In the genomic region with DNA sequence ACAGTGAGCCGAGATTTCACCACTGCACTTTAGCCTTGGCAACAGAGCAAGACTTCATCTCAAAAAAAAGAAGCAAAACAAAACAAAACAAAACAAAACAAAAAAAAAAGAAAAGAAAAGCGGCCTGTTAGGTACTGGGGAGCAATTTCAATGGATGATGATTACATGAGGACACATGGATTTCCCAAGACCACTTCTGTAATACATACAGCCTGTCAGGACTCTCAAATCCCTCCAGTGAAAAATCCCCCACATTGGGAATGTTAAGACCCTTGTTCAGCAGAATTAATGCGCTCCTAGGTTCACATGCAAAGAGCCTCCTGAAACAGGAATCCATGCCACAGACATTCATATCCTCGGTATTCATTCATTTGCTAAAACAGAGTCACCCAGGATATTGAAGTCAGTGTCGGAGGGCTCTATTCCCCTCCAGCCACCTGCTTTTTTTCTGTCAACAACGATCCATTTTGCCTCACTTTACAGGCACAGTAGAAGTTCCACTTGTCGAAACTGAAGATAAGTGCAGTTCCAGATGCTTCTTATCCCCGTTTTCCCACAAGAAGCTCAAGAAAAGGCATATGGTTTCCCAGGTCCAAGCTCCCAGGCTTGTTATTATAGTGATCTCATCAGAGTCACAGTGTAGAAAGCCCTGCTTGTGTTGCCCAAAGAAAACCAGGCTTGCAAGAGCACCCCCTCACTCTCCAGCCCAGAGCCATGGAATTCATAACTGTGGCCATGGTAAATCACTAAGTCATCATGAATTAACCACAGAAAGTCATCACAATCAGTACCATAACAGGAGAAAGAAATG, we compare ENCODE assay signal across 11 cellular contexts. TPM values are rescaled to one million over a fixed set of nuclear protein-coding genes. Genes with fewer than 3 reads are reported as not detected.
A peak's percentile ranks its signal among the peaks of the same experiment; 100 is the strongest.
DNase-seq lines count a peak whose midpoint lies in the region; TF ChIP-seq lines count a peak whose summit lies in the region.
"Had no signal": no experiment of that assay in that cellular context is flagged by ENCODE, and none has a peak within 500 bp of the region (broad histone marks: within the 10 kb centered on the region; RNA-seq: fewer than 3 reads in every experiment).

No MANE protein-coding gene starts in this region.

- H3K4me3 Mint-ChIP-seq in H9 = no peak overlapping the region
- H3K4me3 Mint-ChIP-seq: activated naive CD8-positive, alpha-beta T cell treated with anti-CD3 and anti-CD28 coated beads for 36 hours; T-helper 1 cell treated with Interleukin-12 subunit alpha and Interleukin-12 subunit beta and Interleukin-4 antibody, amounts not matched to agents 30 μg/mL and 1 μg/mL, for 36 hours had no signal

- no peak overlapping the region for H3K9ac ChIP-seq in H9 (ENCODE audit: extremely low read depth, insufficient read length, low read length)

- H4K91ac ChIP-seq in H9 (ENCODE audit: insufficient read length, low read depth, low read length) = no peak overlapping the region

- peak; percentile 95 for DNase-seq in brain pericyte (ENCODE audit: low read depth, low spot score)
- peak; percentile 62 for DNase-seq in islet precursor cell
- DNase-seq in stromal cell of bone marrow (ENCODE audit: low read depth) = peak; percentile 98
- no peak for DNase-seq in H9
- DNase-seq in middle frontal gyrus (ENCODE audit: extremely low spot score, low spot score) = no peak
- no peak for DNase-seq in PC-9
- DNase-seq in activated CD8-positive, alpha-beta memory T cell treated with anti-CD3 and anti-CD28 coated beads, Interleukin-2, amount 50 U/mL, for 48 hours = no peak
- DNase-seq: activated naive CD8-positive, alpha-beta T cell treated with anti-CD3 and anti-CD28 coated beads for 36 hours; NCI-H2171 treated with DMSO at 0.1 percent for 48 hours had no signal

- H3K9me2 ChIP-seq in PC-9 (ENCODE audit: insufficient read depth) = no peaks in the 10 kb centered on the region

- no peak overlapping the region for H2BK5ac ChIP-seq in H9 (ENCODE audit: insufficient read length, low read length)

- intact Hi-C loops in PC-9 (cut with micrococcal nuclease; ENCODE audit: unreplicated experiment) = loop anchor here (5.0 kb wide), 1 partner anchor 38 kb away; no protein-coding TSS in a partner anchor

- H3T11ph ChIP-seq in H9 (ENCODE audit: low read length) = no peak overlapping the region

- no peak overlapping the region for H2AK5ac ChIP-seq in H9 (ENCODE audit: insufficient read length, low read length)

- no peak overlapping the region for H4K5ac ChIP-seq in H9 (ENCODE audit: insufficient read length, low read depth, low read length)

- no peak overlapping the region for H3K4me3 ChIP-seq in HEK293 (ENCODE audit: low read depth, low read length)
- no peak overlapping the region for H3K4me3 ChIP-seq in PC-9

- H2BK12ac ChIP-seq in H9 (ENCODE audit: insufficient read length, low read depth, low read length) = no peak overlapping the region

- peaks cover 0 to 3% of the 10 kb centered on the region in 2 experiments; a peak in 1 of 5 replicates for H3K9me3 Mint-ChIP-seq in H9
- H3K9me3 Mint-ChIP-seq: activated naive CD8-positive, alpha-beta T cell treated with anti-CD3 and anti-CD28 coated beads for 36 hours; T-helper 1 cell treated with Interleukin-12 subunit alpha and Interleukin-12 subunit beta and Interleukin-4 antibody, amounts not matched to agents 30 μg/mL and 1 μg/mL, for 36 hours had no signal

- no peaks in the 10 kb centered on the region for H3K27me3 Mint-ChIP-seq in H9 (ENCODE audit: low read depth)
- H3K27me3 Mint-ChIP-seq: activated naive CD8-positive, alpha-beta T cell treated with anti-CD3 and anti-CD28 coated beads for 36 hours had no signal

- H3K27me3 ChIP-seq in H9 (ENCODE audit: insufficient read depth, low read length) (no peaks in the 10 kb centered on the region), PC-9 (ENCODE audit: insufficient read depth, low read depth) (no peaks in the 10 kb centered on the region)

- H3K9me3 ChIP-seq in HEK293 (ENCODE audit: control insufficient read depth, insufficient read depth, low read depth, low read length) (no peaks in the 10 kb centered on the region), H9 (ENCODE audit: control insufficient read depth, low read depth, low read length) (no peaks in the 10 kb centered on the region), PC-9 (ENCODE audit: insufficient read depth, low read depth) (no peaks in the 10 kb centered on the region)

- H2BK15ac ChIP-seq in H9 (ENCODE audit: low read depth, low read length) = no peak overlapping the region

- TF ChIP-seq CTCF in HEK293 (tag by site-specific recombination; IDR thresholded peaks at IDR 0.05) = no peak
- no peak for TF ChIP-seq CTCF in H9 (conservative IDR thresholded peaks at IDR 0.05)
- no peak for TF ChIP-seq CTCF in PC-9 (conservative IDR thresholded peaks at IDR 0.05)

- no peak overlapping the region for H3K14ac ChIP-seq in H9 (ENCODE audit: insufficient read depth, low read length)

- no peak overlapping the region for H3K4ac ChIP-seq in H9 (ENCODE audit: low read depth, low read length)

- POLR2A ChIA-PET in HEK293 (lab: Yijun Ruan, JAX) = interaction anchor here (0.8 kb wide), 1 partner anchor 35 kb away, joined by 3 read pairs; no protein-coding TSS in a partner anchor
- POLR2A ChIA-PET in PC-9 (lab: Charles Lee; ENCODE audit: unreplicated experiment) = no interaction called here

- H3K23ac ChIP-seq in H9 (ENCODE audit: insufficient read length, low read depth, low read length) = no peak overlapping the region

- H3K56ac ChIP-seq in H9 (ENCODE audit: insufficient read length, low read depth, low read length) = no peak overlapping the region

- no peak overlapping the region for H2BK20ac ChIP-seq in H9 (ENCODE audit: low read depth, low read length, poor library complexity, severe bottlenecking)

- no peaks in the 10 kb centered on the region for H3K23me2 ChIP-seq in H9 (ENCODE audit: insufficient read length, low read depth, low read length, poor library complexity, severe bottlenecking)

- H3K36me3 ChIP-seq in HEK293 (ENCODE audit: control insufficient read depth in 2 of 2, insufficient read depth in 1 of 2, low read length in 2 of 2) (no peaks in the 10 kb centered on the region), PC-9 (ENCODE audit: low read depth) (no peaks in the 10 kb centered on the region)

- H4K8ac ChIP-seq in H9 (replicated peaks; ENCODE audit: insufficient read length, low read depth, low read length) = no peak overlapping the region

- no peak overlapping the region for H3K27ac ChIP-seq in HEK293 (ENCODE audit: extremely low read depth, low read depth, low read length)
- no peak overlapping the region for H3K27ac ChIP-seq in H9 (ENCODE audit: insufficient read length, low read depth, low read length)
- no peak overlapping the region for H3K27ac ChIP-seq in PC-9

- peaks cover 17 to 19% of the 10 kb centered on the region in 2 experiments for H3K4me1 Mint-ChIP-seq in H9

- no peaks in the 10 kb centered on the region for H4K20me1 ChIP-seq in H9 (ENCODE audit: control insufficient read depth, insufficient read depth, insufficient read length)
- no peaks in the 10 kb centered on the region for H4K20me1 ChIP-seq in PC-9 (ENCODE audit: insufficient read depth)

- H3K18ac ChIP-seq in H9 (ENCODE audit: insufficient read length, low read depth, low read length) = no peak overlapping the region

- CTCF ChIA-PET in HEK293 (lab: Yijun Ruan, JAX) (interaction anchor here (0.6 to 1.0 kb wide), 3 partner anchors 25 to 201 kb away, joined by 3 to 5 read pairs (median 3); no protein-coding TSS in a partner anchor), PC-9 (lab: Charles Lee) (no interaction called here)

- H2AFZ ChIP-seq in H9 (ENCODE audit: low read length) (no peak overlapping the region), PC-9 (no peak overlapping the region)

- H3K79me1 ChIP-seq in H9 (ENCODE audit: insufficient read depth, low read depth, low read length, poor library complexity, severe bottlenecking) = no peaks in the 10 kb centered on the region

- H3K79me2 ChIP-seq in H9 (ENCODE audit: insufficient read depth, low read length) = no peaks in the 10 kb centered on the region
- no peaks in the 10 kb centered on the region for H3K79me2 ChIP-seq in PC-9 (ENCODE audit: low read depth)

- H2BK120ac ChIP-seq in H9 (ENCODE audit: low read depth, low read length, poor library complexity, severe bottlenecking) = no peak overlapping the region

- no peaks in the 10 kb centered on the region for H3F3A ChIP-seq in PC-9 (ENCODE audit: insufficient read depth, low read depth)

- H3K27ac Mint-ChIP-seq in H9 = peak overlapping the region in 1 of 3 experiments; percentile 26; a peak in 1 of 7 replicates
- H3K27ac Mint-ChIP-seq: activated naive CD8-positive, alpha-beta T cell treated with anti-CD3 and anti-CD28 coated beads for 36 hours; T-helper 1 cell treated with Interleukin-12 subunit alpha and Interleukin-12 subunit beta and Interleukin-4 antibody, amounts not matched to agents 30 μg/mL and 1 μg/mL, for 36 hours had no signal

- no CpG with 5 or more reads among the region's 8 CpGs for WGBS in H9 (ENCODE audit: extremely low coverage, insufficient read length, low lambda C conversion rate)

- H3K4me1 ChIP-seq in HEK293 (ENCODE audit: control insufficient read depth, insufficient read depth, low read length) (peaks cover 3% of the 10 kb centered on the region; the same call in 1 of the 2 replicates), H9 (ENCODE audit: insufficient read depth, low read length) (no peaks in the 10 kb centered on the region; the same call in 1 of the 2 replicates), PC-9 (replicated peaks; ENCODE audit: insufficient read depth) (no peaks in the 10 kb centered on the region)

- BruUV-seq in PC-9 (replicated peaks; lab: Mats Ljungman, UMichigan) = no TSS peak

- H3K36me3 Mint-ChIP-seq in H9 (ENCODE audit: insufficient read depth in 1 of 3, low read depth in 3 of 3) = peaks cover 0 to 6% (median 0%) of the 10 kb centered on the region in 3 experiments; a peak in 1 of 7 replicates
- H3K36me3 Mint-ChIP-seq: activated naive CD8-positive, alpha-beta T cell treated with anti-CD3 and anti-CD28 coated beads for 36 hours had no signal

- H3K4me2 ChIP-seq in H9 (ENCODE audit: insufficient read depth, insufficient read length, low read length) = no peak overlapping the region
- no peak overlapping the region for H3K4me2 ChIP-seq in PC-9

TF ChIP-seq in HEK293, 187 proteins besides CTCF, POLR2A, EP300 and RAD21 (continues in another document):
- TF ChIP-seq ZBTB17 (tag by site-specific recombination; IDR thresholded peaks at IDR 0.05) = no peak
- TF ChIP-seq ZNF558 (tag by site-specific recombination; IDR thresholded peaks at IDR 0.05) = no peak
- TF ChIP-seq, protein P1, sequence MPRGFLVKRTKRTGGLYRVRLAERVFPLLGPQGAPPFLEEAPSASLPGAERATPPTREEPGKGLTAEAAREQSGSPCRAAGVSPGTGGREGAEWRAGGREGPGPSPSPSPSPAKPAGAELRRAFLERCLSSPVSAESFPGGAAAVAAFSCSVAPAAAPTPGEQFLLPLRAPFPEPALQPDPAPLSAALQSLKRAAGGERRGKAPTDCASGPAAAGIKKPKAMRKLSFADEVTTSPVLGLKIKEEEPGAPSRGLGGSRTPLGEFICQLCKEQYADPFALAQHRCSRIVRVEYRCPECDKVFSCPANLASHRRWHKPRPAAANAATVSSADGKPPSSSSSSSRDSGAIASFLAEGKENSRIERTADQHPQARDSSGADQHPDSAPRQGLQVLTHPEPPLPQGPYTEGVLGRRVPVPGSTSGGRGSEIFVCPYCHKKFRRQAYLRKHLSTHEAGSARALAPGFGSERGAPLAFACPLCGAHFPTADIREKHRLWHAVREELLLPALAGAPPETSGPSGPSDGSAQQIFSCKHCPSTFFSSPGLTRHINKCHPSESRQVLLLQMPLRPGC (tag by site-specific recombination; IDR thresholded peaks at IDR 0.05) = no peak

RNA-seq across cellular contexts. Expression of a gene that starts 20.2 kb away (rescaled TPM):
- total RNA-seq in H9 (2021) = 0.77 and 0.88 TPM in 2 replicates
- total RNA-seq in PC-9 (2021) = 0.65 and 0.74 TPM in 2 replicates
- total RNA-seq: activated naive CD8-positive, alpha-beta T cell treated with anti-CD3 and anti-CD28 coated beads for 36 hours had no signal

Comparison
In these comparisons a context has a peak if more than half of its experiments do, and no peak if none do; other contexts are left out.
1. DNase-seq: peak in brain pericyte (single experiment), islet precursor cell (single experiment) and stromal cell of bone marrow (single experiment); none in H9 (single experiment), middle frontal gyrus (single experiment), PC-9 (0 of 2) and activated CD8-positive, alpha-beta memory T cell treated with anti-CD3 and anti-CD28 coated beads, Interleukin-2, amount 50 U/mL, for 48 hours (single experiment).